ENCODE assay signal across 15 cellular contexts in the genomic region with DNA sequence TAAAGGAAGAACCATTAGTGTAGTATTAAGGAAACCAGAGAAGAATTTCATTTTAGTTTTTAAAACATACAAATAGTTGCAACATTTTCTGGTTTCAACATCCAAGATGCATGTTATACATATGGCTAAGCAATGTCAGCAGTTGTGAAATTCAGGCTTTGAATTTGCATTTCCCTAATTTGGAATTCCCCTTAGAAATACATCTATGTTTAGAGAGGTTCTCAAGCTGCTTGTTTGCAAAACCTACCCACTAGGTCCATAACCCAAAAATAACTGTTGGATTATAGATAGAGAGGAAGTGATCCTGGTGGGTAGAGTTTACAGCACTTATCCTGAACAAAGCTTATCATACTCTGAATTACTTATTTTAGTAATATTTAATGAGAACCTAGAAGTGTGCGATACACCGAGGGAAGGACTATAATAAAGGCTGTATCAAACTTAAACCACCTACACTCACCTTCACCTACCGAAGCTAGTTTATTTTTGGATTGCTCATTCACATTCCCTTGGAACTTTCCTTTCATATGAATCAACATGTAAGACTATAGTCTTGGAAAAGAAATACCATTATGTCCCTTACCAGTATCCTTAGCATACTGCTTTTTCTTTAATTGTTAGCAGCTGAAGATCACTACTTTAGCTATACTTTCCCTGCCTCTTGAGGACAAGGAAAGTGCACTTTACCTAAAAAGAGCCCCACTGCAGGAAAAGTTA.
DNase-seq lines count a peak whose midpoint lies in the region; ATAC-seq, FAIRE-seq and TF ChIP-seq lines count a peak whose summit lies in the region.
"Had no signal": no experiment of that assay in that cellular context is flagged by ENCODE, and none has a peak within 500 bp of the region (broad histone marks: within the 10 kb centered on the region; RNA-seq: fewer than 3 reads in every experiment).

No MANE protein-coding gene starts in this region.

- H3K9ac ChIP-seq in OCI-LY3 (ENCODE audit: low read length) (no peak overlapping the region), mesenchymal stem cell (ENCODE audit: low read length) (no peak overlapping the region)

- H3K23ac ChIP-seq in mesenchymal stem cell (ENCODE audit: low read length in 2 of 2), result no peak overlapping the region

- H2BK120ac ChIP-seq in mesenchymal stem cell (ENCODE audit: low read depth, low read length), result no peak overlapping the region

- H4K20me1 ChIP-seq in OCI-LY3 (ENCODE audit: insufficient read depth, low read length), result no peaks in the 10 kb centered on the region

- H3K27ac ChIP-seq in OCI-LY3 (ENCODE audit: low read length), result peak overlapping the region; percentile 24
- H3K27ac ChIP-seq in mesenchymal stem cell (ENCODE audit: low read length, poor library complexity, severe bottlenecking), result no peak overlapping the region
- H3K27ac ChIP-seq in right atrium auricular region, result no peak overlapping the region
- H3K27ac ChIP-seq: cardiac muscle cell had no signal

- TF ChIP-seq CTCF in OCI-LY3 (IDR thresholded peaks at IDR 0.05; ENCODE audit: low read depth, low read length) (no peak), right atrium auricular region (IDR thresholded peaks at IDR 0.05) (no peak)

- DNase-seq in ELR (ENCODE audit: low read depth) (peak; percentile 40), H54 (ENCODE audit: insufficient read length, low spot score) (no peak), mesenchymal stem cell (peak; percentile 88), right atrium auricular region (ENCODE audit: low spot score) (no peak), immature natural killer cell (no peak)
- no peak for DNase-seq in activated CD4-positive, alpha-beta T cell treated with anti-CD3 and anti-CD28 coated beads, Interleukin-2, amount 50 U/mL, for 4 hours
- DNase-seq: CD4-positive, alpha-beta memory T cell; erythroblast; kidney glomerular epithelial cell; occipital lobe; stimulated activated CD4-positive, alpha-beta T cell treated with anti-CD3 and anti-CD28 coated beads, Interleukin-4, amount 100 ng/mL, for 24 hours had no signal

- peaks cover 0 to 5% of the 10 kb centered on the region in 2 donors for H3K4me1 Mint-ChIP-seq in immature natural killer cell
- H3K4me1 Mint-ChIP-seq: WTC11 had no signal

- no peak overlapping the region for H2AK5ac ChIP-seq in mesenchymal stem cell (ENCODE audit: low read length, severe bottlenecking)

- no peaks in the 10 kb centered on the region for H3K27me3 Mint-ChIP-seq in immature natural killer cell (ENCODE audit: low read depth in 3 of 3)
- H3K27me3 Mint-ChIP-seq: CD4-positive, alpha-beta memory T cell had no signal

- no peak overlapping the region for H3K4me3 ChIP-seq in OCI-LY3 (ENCODE audit: low read length)
- H3K4me3 ChIP-seq in mesenchymal stem cell (ENCODE audit: insufficient read depth in 1 of 2, low read depth in 1 of 2, low read length in 2 of 2), result no peak overlapping the region
- H3K4me3 ChIP-seq in right atrium auricular region, result no peak overlapping the region
- H3K4me3 ChIP-seq: cardiac muscle cell had no signal

- H2AFZ ChIP-seq in OCI-LY3 (ENCODE audit: low read depth, low read length) (no peak overlapping the region), mesenchymal stem cell (ENCODE audit: low read depth, low read length) (no peak overlapping the region)

- H3K36me3 ChIP-seq in OCI-LY3 (replicated peaks; ENCODE audit: low read depth, low read length) (peaks cover 21% of the 10 kb centered on the region), mesenchymal stem cell (ENCODE audit: control insufficient read depth in 1 of 2, insufficient read depth in 2 of 2, low read depth in 1 of 2, low read length in 2 of 2) (peaks cover 7 to 63% of the 10 kb centered on the region in 2 experiments), right atrium auricular region (peaks cover 30% of the 10 kb centered on the region)

- no peak for TF ChIP-seq POLR2A in H54 (IDR thresholded peaks at IDR 0.05; ENCODE audit: low read depth, low read length)

- no peak overlapping the region for H2BK15ac ChIP-seq in mesenchymal stem cell (ENCODE audit: low read depth, poor library complexity, severe bottlenecking)

- H3K9me3 ChIP-seq in OCI-LY3 (ENCODE audit: insufficient read depth, low read length) (no peaks in the 10 kb centered on the region), mesenchymal stem cell (ENCODE audit: control insufficient read depth, low read length) (no peaks in the 10 kb centered on the region), right atrium auricular region (no peaks in the 10 kb centered on the region)

- no peak overlapping the region for H4K91ac ChIP-seq in mesenchymal stem cell (ENCODE audit: low read length)

- no peak overlapping the region for H4K8ac ChIP-seq in mesenchymal stem cell (ENCODE audit: low read length)

- peak overlapping the region in 1 of 6 donors; percentile 19 for H3K27ac Mint-ChIP-seq in immature natural killer cell
- H3K27ac Mint-ChIP-seq: WTC11 had no signal

- no peaks in the 10 kb centered on the region for H3K79me2 ChIP-seq in OCI-LY3 (ENCODE audit: low read length)

- FAIRE-seq in H54 (lab: Jason Lieb, UNC), result peak; percentile 6

- no peak overlapping the region for H2BK5ac ChIP-seq in mesenchymal stem cell (ENCODE audit: low read depth, low read length, poor library complexity, severe bottlenecking)

- H3K27me3 ChIP-seq in OCI-LY3 (ENCODE audit: low read depth, low read length), result no peaks in the 10 kb centered on the region
- no peaks in the 10 kb centered on the region for H3K27me3 ChIP-seq in mesenchymal stem cell (ENCODE audit: control insufficient read depth in 1 of 2, insufficient read depth in 1 of 2, low read length in 2 of 2)
- H3K27me3 ChIP-seq in right atrium auricular region, result no peaks in the 10 kb centered on the region
- H3K27me3 ChIP-seq: cardiac muscle cell had no signal

- peaks cover 9% of the 10 kb centered on the region for H3K79me1 ChIP-seq in mesenchymal stem cell (replicated peaks; ENCODE audit: low read length, poor library complexity, severe bottlenecking)

- H3K4me1 ChIP-seq in OCI-LY3 (ENCODE audit: low read length) (peaks cover 16% of the 10 kb centered on the region), mesenchymal stem cell (ENCODE audit: control insufficient read depth, insufficient read depth, low read depth, low read length) (no peaks in the 10 kb centered on the region), right atrium auricular region (peaks cover 0 to 22% of the 10 kb centered on the region in 2 donors)

- H3K4me2 ChIP-seq in OCI-LY3 (ENCODE audit: low read length) (peak overlapping the region; percentile 31), mesenchymal stem cell (ENCODE audit: low read length, poor library complexity, severe bottlenecking) (no peak overlapping the region)

- no peak overlapping the region for H3K18ac ChIP-seq in mesenchymal stem cell (ENCODE audit: low read depth in 1 of 2, low read length in 2 of 2)

- H3K9me3 Mint-ChIP-seq in immature natural killer cell, result no peaks in the 10 kb centered on the region
- H3K9me3 Mint-ChIP-seq: CD4-positive, alpha-beta memory T cell; WTC11 had no signal

- no peak overlapping the region for H3K4me3 Mint-ChIP-seq in immature natural killer cell
- H3K4me3 Mint-ChIP-seq: CD4-positive, alpha-beta memory T cell; WTC11 had no signal

- ATAC-seq in GM21723 (IDR thresholded peaks at IDR 0.05; ENCODE audit: unreplicated experiment), result no peak
- ATAC-seq: WTC11 had no signal

- H3K4ac ChIP-seq in mesenchymal stem cell (ENCODE audit: low read depth in 1 of 2, low read length in 2 of 2), result no peak overlapping the region

- no peak overlapping the region for H3K14ac ChIP-seq in mesenchymal stem cell (ENCODE audit: low read length in 2 of 2)

- no peak overlapping the region for H2BK12ac ChIP-seq in mesenchymal stem cell (ENCODE audit: low read length in 2 of 2)

- H3K36me3 Mint-ChIP-seq in immature natural killer cell, result peaks cover 3 to 30% (median 19%) of the 10 kb centered on the region in 3 donors

- WGBS in mesenchymal stem cell, result 100% methylated on average over 3 of the region's 3 CpGs

Comparison
In these comparisons a context has a peak if more than half of its experiments do, and no peak if none do; other contexts are left out.
1. DNase-seq: peak in ELR (single experiment) and mesenchymal stem cell (single experiment); none in H54 (single experiment), right atrium auricular region (single experiment), activated CD4-positive, alpha-beta T cell treated with anti-CD3 and anti-CD28 coated beads, Interleukin-2, amount 50 U/mL, for 4 hours (0 of 2) and immature natural killer cell (0 of 3).